ENCODE assay signal across 20 cellular contexts in genomic region chr4:112086036-112086434, GRCh38. TPM values are rescaled to one million over a fixed set of nuclear protein-coding genes. Genes with fewer than 3 reads are reported as not detected.
DNase-seq lines count a peak whose midpoint lies in the region; ATAC-seq, FAIRE-seq and TF ChIP-seq lines count a peak whose summit lies in the region.
"Had no signal": no experiment of that assay in that cellular context is flagged by ENCODE, and none has a peak within 500 bp of the region (broad histone marks: within the 10 kb centered on the region; RNA-seq: fewer than 3 reads in every experiment).

No MANE protein-coding gene starts in this region.

- no peak overlapping the region for H2AFZ ChIP-seq in PC-3 (ENCODE audit: low read length)
- H2AFZ ChIP-seq in endothelial cell of umbilical vein (ENCODE audit: low read depth, low read length), result peak overlapping the region; percentile 66

- FAIRE-seq in GM19239 (lab: Jason Lieb, UNC) (peak; percentile 47), endothelial cell of umbilical vein (lab: Jason Lieb, UNC) (no peak), frontal cortex (lab: Jason Lieb, UNC) (no peak)
- FAIRE-seq: A549 had no signal

- POLR2A ChIA-PET in PC-3 (lab: Charles Lee; ENCODE audit: unreplicated experiment) (no interaction called here), endothelial cell of umbilical vein (lab: Charles Lee) (no interaction called here)

- H3K36me3 ChIP-seq in PC-3 (ENCODE audit: low read depth, low read length), result no peaks in the 10 kb centered on the region
- H3K36me3 ChIP-seq in endothelial cell of umbilical vein (ENCODE audit: control insufficient read depth in 2 of 2, extremely low read depth in 1 of 2, insufficient read depth in 2 of 2, low read length in 2 of 2), result no peaks in the 10 kb centered on the region
- H3K36me3 ChIP-seq in mucosa of descending colon (ENCODE audit: low read depth), result no peaks in the 10 kb centered on the region
- H3K36me3 ChIP-seq: MG63 had no signal

- no peaks in the 10 kb centered on the region for H3K9me3 ChIP-seq in PC-3 (ENCODE audit: low read length)
- no peaks in the 10 kb centered on the region for H3K9me3 ChIP-seq in endothelial cell of umbilical vein (replicated peaks; ENCODE audit: control insufficient read depth, insufficient read depth, low read length)
- H3K9me3 ChIP-seq in mucosa of descending colon, result no peaks in the 10 kb centered on the region
- H3K9me3 ChIP-seq: A549, MG63 had no signal

- H4K20me1 ChIP-seq in PC-3 (ENCODE audit: low read length) (no peaks in the 10 kb centered on the region), endothelial cell of umbilical vein (replicated peaks; ENCODE audit: control insufficient read depth, extremely low read depth, insufficient read depth, low read length) (no peaks in the 10 kb centered on the region)

- no TSS peak for BruUV-seq in PC-3 (replicated peaks; lab: Mats Ljungman, UMichigan)
- no TSS peak for BruUV-seq in endothelial cell of umbilical vein (replicated peaks; lab: Mats Ljungman, UMichigan)

- no peak for TF ChIP-seq POLR2A in endothelial cell of umbilical vein (IDR thresholded peaks at IDR 0.05; ENCODE audit: low read depth, low read length)

- H3K4me1 ChIP-seq in PC-3 (ENCODE audit: insufficient read depth, low read length) (peaks cover 41% of the 10 kb centered on the region), endothelial cell of umbilical vein (ENCODE audit: control insufficient read depth, extremely low read depth, insufficient read depth, low read length) (peaks cover 41% of the 10 kb centered on the region), mucosa of descending colon (ENCODE audit: low read depth) (peaks cover 6% of the 10 kb centered on the region)

- H3K79me2 ChIP-seq in PC-3 (ENCODE audit: low read length) (no peaks in the 10 kb centered on the region), endothelial cell of umbilical vein (ENCODE audit: control insufficient read depth, insufficient read depth, low read length) (no peaks in the 10 kb centered on the region)

- H3K4me3 ChIP-seq in PC-3 (ENCODE audit: low read length) (no peak overlapping the region), endothelial cell of umbilical vein (replicated peaks in 1 of 3; ENCODE audit: insufficient read depth in 1 of 3, low read depth in 1 of 3, low read length in 3 of 3) (no peak overlapping the region), mucosa of descending colon (no peak overlapping the region)
- H3K4me3 ChIP-seq: A549, MG63 had no signal

- no peaks in the 10 kb centered on the region for H3K9me1 ChIP-seq in endothelial cell of umbilical vein (replicated peaks; ENCODE audit: control insufficient read depth, extremely low read depth, insufficient read depth, low read length)

- no peak for TF ChIP-seq CTCF in PC-3 (conservative IDR thresholded peaks at IDR 0.05; ENCODE audit: low read depth, low read length)
- no peak for TF ChIP-seq CTCF in endothelial cell of umbilical vein (IDR thresholded peaks at IDR 0.05; ENCODE audit: extremely low read depth in 1 of 2, insufficient read depth in 1 of 2, low read depth in 1 of 2, low read length in 2 of 2)
- no peak for TF ChIP-seq CTCF in mucosa of descending colon (IDR thresholded peaks at IDR 0.05)

- H3K9ac ChIP-seq in PC-3 (ENCODE audit: low read length) (no peak overlapping the region), endothelial cell of umbilical vein (replicated peaks; ENCODE audit: extremely low read depth, insufficient read depth, low read length) (no peak overlapping the region)

- ATAC-seq in PC-3 (no peak), mucosa of descending colon (peak; percentile 36), HG03139 (IDR thresholded peaks at IDR 0.05; ENCODE audit: unreplicated experiment) (no peak)
- ATAC-seq: A549 had no signal

- DNase-seq in GM19239 (ENCODE audit: insufficient read length, low spot score) (no peak), PC-3 (peak; percentile 21), endothelial cell of umbilical vein (ENCODE audit: low read depth, low spot score) (peak; percentile 9), mucosa of descending colon (no peak), NCI-H2196 (lab: John Stamatoyannopoulos, UW; ENCODE audit: unreplicated experiment) (no peak), posterior cingulate gyrus (no peak), frontal cortex (ENCODE audit: low spot score in 2 of 2) (no peak)
- DNase-seq: DMS153; HCEC 1CT; Karpas-422; MG63; NCI-H1092 treated with DMSO at 0.1 percent for 48 hours; NCI-H446; NCI-H69; NK-92 treated with Interleukin-12 subunit alpha and Interleukin-12 subunit beta, amount 100 ng/mL, for 24 hours; OCI-M1; RPMI8226 had no signal

- no peaks in the 10 kb centered on the region for H3K9me2 ChIP-seq in PC-3 (replicated peaks; ENCODE audit: low read length)

- H3K27ac ChIP-seq in PC-3 (ENCODE audit: low read length), result peak overlapping the region; percentile 94; the same call in 1 of the 2 replicates
- no peak overlapping the region for H3K27ac ChIP-seq in endothelial cell of umbilical vein (ENCODE audit: insufficient read depth, low read depth, low read length)
- H3K27ac ChIP-seq: C4-2B had no signal

- H3K4me2 ChIP-seq in PC-3 (ENCODE audit: low read length) (no peak overlapping the region; the same call in 1 of the 2 replicates), endothelial cell of umbilical vein (ENCODE audit: insufficient read depth, low read length) (no peak overlapping the region)

- CTCF ChIA-PET in PC-3 (lab: Charles Lee), result no interaction called here
- CTCF ChIA-PET in endothelial cell of umbilical vein (lab: Charles Lee), result interaction anchor here (1.0 to 1.5 kb wide), 2 partner anchors 13 to 26 kb away, joined by 3 to 5 read pairs; no protein-coding TSS in a partner anchor

- H3K27me3 ChIP-seq in PC-3 (ENCODE audit: low read length) (no peaks in the 10 kb centered on the region), endothelial cell of umbilical vein (ENCODE audit: control insufficient read depth in 2 of 2, insufficient read depth in 2 of 2, low read length in 2 of 2) (no peaks in the 10 kb centered on the region)
- H3K27me3 ChIP-seq: MG63 had no signal

- dilution Hi-C loops in endothelial cell of umbilical vein (cut with MboI; ENCODE audit: extremely low pct_ligation_motif_present, low sequenced_read_pairs), result no loop called here

- H3F3A ChIP-seq in PC-3 (ENCODE audit: low read length, unreplicated experiment), result peaks cover 4% of the 10 kb centered on the region

- intact Hi-C loops in PC-3 (cut with micrococcal nuclease), result no loop called here
- intact Hi-C loops in endothelial cell of umbilical vein (cut with micrococcal nuclease), result loop anchor here (10.0 kb wide), 1 partner anchor 1929 kb away; no protein-coding TSS in a partner anchor
- intact Hi-C loops in mucosa of descending colon (cut with DNase I, micrococcal nuclease), result no loop called here
- intact Hi-C loops in posterior cingulate gyrus (cut with DNase I), result no loop called here

TF ChIP-seq in endothelial cell of umbilical vein, 7 proteins besides CTCF, POLR2A, EP300 and RAD21:
- TF ChIP-seq FOS (IDR thresholded peaks at IDR 0.05; ENCODE audit: borderline replicate concordance, insufficient read depth, low read length), result no peak
- no peak for TF ChIP-seq POLR2AphosphoS5 (IDR thresholded peaks at IDR 0.05; ENCODE audit: insufficient read depth, low read depth, low read length)
- TF ChIP-seq MAX (IDR thresholded peaks at IDR 0.05; ENCODE audit: insufficient read depth, insufficient read length), result no peak
- TF ChIP-seq GATA2 (IDR thresholded peaks at IDR 0.05; ENCODE audit: insufficient read depth, insufficient read length, low read depth, low read length), result no peak
- TF ChIP-seq EZH2 (IDR thresholded peaks at IDR 0.05; ENCODE audit: borderline replicate concordance, low read depth, low read length, severe bottlenecking), result no peak
- TF ChIP-seq MYC (IDR thresholded peaks at IDR 0.05; ENCODE audit: low read depth, low read length), result no peak
- TF ChIP-seq JUN (IDR thresholded peaks at IDR 0.05; ENCODE audit: borderline replicate concordance, insufficient read depth, insufficient read length, low read depth), result no peak
TF ChIP-seq in endothelial cell of umbilical vein: peak in this region for 0.

RNA-seq across cellular contexts. Expression of gene FAM241A, which starts 59.2 kb away (rescaled TPM):
- 2.2 and 2.8 TPM in 2 replicates for total RNA-seq in PC-3 (2014; rRNA removed)
- total RNA-seq in endothelial cell of umbilical vein, result 8.3 and 9.1 TPM in 2 replicates
- 2.1 and 3.2 TPM in 2 replicates for polyA plus RNA-seq in endothelial cell of umbilical vein
- polyA plus RNA-seq in endothelial cell of umbilical vein (2011; cell fraction: cytosol; rRNA removed), result 4.4 and 4.6 TPM in 2 replicates
- 3.0 and 5.0 TPM in 2 replicates for polyA plus RNA-seq in endothelial cell of umbilical vein (2011; cell fraction: nucleus; rRNA removed)
- polyA plus RNA-seq in endothelial cell of umbilical vein (2012), result 3.7 and 6.7 TPM in 2 replicates
- polyA minus RNA-seq in endothelial cell of umbilical vein, result 2.7 and 3.7 TPM in 2 replicates
- 1.1 TPM for polyA minus RNA-seq in endothelial cell of umbilical vein (2011; cell fraction: cytosol; rRNA and poly(A)+ RNA removed)
- 5.9 and 8.6 TPM in 2 replicates for polyA minus RNA-seq in endothelial cell of umbilical vein (2011; cell fraction: nucleus; rRNA and poly(A)+ RNA removed)
- 1 to 10 TPM in 2 of 3 donors, under 1 TPM in 1; 0.75 to 2.1 (median 1.8) TPM for total RNA-seq in mucosa of descending colon
- 6.5 TPM for total RNA-seq in frontal cortex

Comparison
In these comparisons a context has a peak if more than half of its experiments do, and no peak if none do; other contexts are left out.
1. DNase-seq: peak in PC-3 (single experiment) and endothelial cell of umbilical vein (single experiment); none in GM19239 (single experiment), mucosa of descending colon (0 of 3), NCI-H2196 (single experiment), posterior cingulate gyrus (0 of 10) and frontal cortex (0 of 2).